Comparison of ENCODE assay signal across 1 cellular context in the genomic region with DNA sequence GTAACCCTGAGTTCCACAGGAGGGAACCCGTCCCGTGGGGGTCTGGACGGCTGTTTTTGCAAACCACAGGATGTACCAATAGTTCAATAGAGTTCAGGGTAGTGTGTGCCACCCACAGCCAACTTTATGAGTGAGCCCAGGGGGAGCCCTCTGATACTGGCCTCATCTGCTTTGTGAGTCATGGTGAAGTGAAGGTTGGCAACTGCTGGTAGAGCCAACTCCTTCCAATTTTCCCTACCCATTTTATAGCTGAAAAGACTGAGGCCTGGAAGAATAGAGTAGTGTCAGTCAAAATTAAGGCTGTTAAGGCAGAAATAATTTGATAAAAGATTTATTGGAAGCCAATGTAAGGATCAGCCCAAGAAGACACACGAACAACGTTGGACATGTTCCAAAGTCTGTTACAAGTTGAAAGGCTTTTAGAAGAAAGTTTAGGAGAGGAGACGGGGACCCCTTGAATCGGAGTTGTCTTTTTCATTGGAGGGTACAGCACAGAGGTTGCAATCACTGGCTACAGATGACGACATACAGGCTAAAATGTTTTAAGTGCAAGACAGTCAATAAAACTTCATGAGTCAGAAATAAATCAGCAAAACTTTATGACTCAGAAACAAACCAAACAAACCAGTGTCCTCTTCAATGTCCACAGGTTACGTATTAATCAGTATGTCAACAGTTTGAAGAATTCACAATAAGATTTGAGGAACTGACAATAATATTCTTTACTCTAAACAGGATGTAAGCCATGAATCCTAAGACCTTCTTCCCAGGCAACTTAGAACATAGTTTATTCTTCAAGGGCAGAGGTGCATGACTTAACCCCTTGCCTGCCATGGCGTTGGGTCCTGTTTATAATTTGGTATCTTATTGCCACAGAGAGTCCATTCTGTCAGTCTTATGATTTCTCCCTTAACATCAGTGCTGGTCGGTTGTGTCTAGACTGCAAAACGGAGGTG.
TF ChIP-seq lines count a peak whose summit lies in the region.

No MANE protein-coding gene starts in this region.

TF ChIP-seq in HepG2, 621 proteins besides CTCF, POLR2A, EP300 and RAD21 (continued from another document and continues in another):
- TF ChIP-seq, protein P1, sequence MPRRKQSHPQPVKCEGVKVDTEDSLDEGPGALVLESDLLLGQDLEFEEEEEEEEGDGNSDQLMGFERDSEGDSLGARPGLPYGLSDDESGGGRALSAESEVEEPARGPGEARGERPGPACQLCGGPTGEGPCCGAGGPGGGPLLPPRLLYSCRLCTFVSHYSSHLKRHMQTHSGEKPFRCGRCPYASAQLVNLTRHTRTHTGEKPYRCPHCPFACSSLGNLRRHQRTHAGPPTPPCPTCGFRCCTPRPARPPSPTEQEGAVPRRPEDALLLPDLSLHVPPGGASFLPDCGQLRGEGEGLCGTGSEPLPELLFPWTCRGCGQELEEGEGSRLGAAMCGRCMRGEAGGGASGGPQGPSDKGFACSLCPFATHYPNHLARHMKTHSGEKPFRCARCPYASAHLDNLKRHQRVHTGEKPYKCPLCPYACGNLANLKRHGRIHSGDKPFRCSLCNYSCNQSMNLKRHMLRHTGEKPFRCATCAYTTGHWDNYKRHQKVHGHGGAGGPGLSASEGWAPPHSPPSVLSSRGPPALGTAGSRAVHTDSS (CRISPR knock-in tag; conservative IDR thresholded peaks at IDR 0.05), result no peak
- TF ChIP-seq SMYD3 (CRISPR knock-in tag; IDR thresholded peaks at IDR 0.05) (no peak), RFXAP (CRISPR knock-in tag; IDR thresholded peaks at IDR 0.05; ENCODE audit: borderline replicate concordance) (no peak), ZNF644 (CRISPR knock-in tag; IDR thresholded peaks at IDR 0.05; ENCODE audit: low read depth) (no peak), ZNF30 (CRISPR knock-in tag; IDR thresholded peaks at IDR 0.05) (no peak), NFYC (CRISPR knock-in tag; IDR thresholded peaks at IDR 0.05) (no peak), LCORL (IDR thresholded peaks at IDR 0.05) (no peak), LCORL (CRISPR knock-in tag; IDR thresholded peaks at IDR 0.05) (no peak), ZNF326 (CRISPR knock-in tag; IDR thresholded peaks at IDR 0.05; ENCODE audit: borderline replicate concordance) (no peak), NFIC (IDR thresholded peaks at IDR 0.05; ENCODE audit: low read length) (0 out of 2 replicates have a peak, but pooled peaks have one; percentile 68), ZBTB7B (CRISPR knock-in tag; IDR thresholded peaks at IDR 0.05) (no peak), NR3C1 (CRISPR knock-in tag; IDR thresholded peaks at IDR 0.05) (no peak), PPARG (CRISPR knock-in tag; conservative IDR thresholded peaks at IDR 0.05) (peak; percentile 71), ZNF879 (CRISPR knock-in tag; IDR thresholded peaks at IDR 0.05) (no peak), BCL6 (CRISPR knock-in tag; IDR thresholded peaks at IDR 0.05) (peak; percentile 54; the same call in 1 of the 2 replicates), ZNF619 (CRISPR knock-in tag; IDR thresholded peaks at IDR 0.05) (no peak), SRF (IDR thresholded peaks at IDR 0.05; ENCODE audit: low read depth, low read length) (no peak), SRSF9 (IDR thresholded peaks at IDR 0.05; ENCODE audit: borderline replicate concordance, insufficient read depth, low read depth, low read length, poor library complexity, severe bottlenecking) (no peak), HOXA9 (CRISPR knock-in tag; IDR thresholded peaks at IDR 0.05; ENCODE audit: borderline replicate concordance) (no peak), RXRA (CRISPR knock-in tag; IDR thresholded peaks at IDR 0.05) (no peak), BHLHE40 (IDR thresholded peaks at IDR 0.05; ENCODE audit: low read length) (no peak), ZNF75D (CRISPR knock-in tag; IDR thresholded peaks at IDR 0.05; ENCODE audit: borderline replicate concordance) (no peak), ZMAT3 (CRISPR knock-in tag; conservative IDR thresholded peaks at IDR 0.05) (no peak), ZNF160 (CRISPR knock-in tag; IDR thresholded peaks at IDR 0.05) (no peak), ZSCAN12 (CRISPR knock-in tag; IDR thresholded peaks at IDR 0.05) (no peak), KDM3A (CRISPR knock-in tag; IDR thresholded peaks at IDR 0.05; ENCODE audit: low read depth) (no peak), ZBTB20 (CRISPR knock-in tag; IDR thresholded peaks at IDR 0.05; ENCODE audit: borderline replicate concordance, low read depth) (no peak), DNMT3B (CRISPR knock-in tag; conservative IDR thresholded peaks at IDR 0.05) (no peak), WIZ (CRISPR knock-in tag; IDR thresholded peaks at IDR 0.05) (no peak), ZZZ3 (CRISPR knock-in tag; IDR thresholded peaks at IDR 0.05; ENCODE audit: borderline replicate concordance) (no peak), NFKB2 (CRISPR knock-in tag; IDR thresholded peaks at IDR 0.05; ENCODE audit: borderline replicate concordance) (0 out of 2 replicates have a peak, but pooled peaks have one; percentile 5), ONECUT2 (CRISPR knock-in tag; IDR thresholded peaks at IDR 0.05) (no peak), ZNF558 (CRISPR knock-in tag; IDR thresholded peaks at IDR 0.05; ENCODE audit: borderline replicate concordance) (no peak), ZNF790 (CRISPR knock-in tag; IDR thresholded peaks at IDR 0.05; ENCODE audit: borderline replicate concordance) (no peak), ZNF546 (CRISPR knock-in tag; conservative IDR thresholded peaks at IDR 0.05) (no peak), MAZ (IDR thresholded peaks at IDR 0.05; ENCODE audit: borderline replicate concordance, low read depth, low read length) (no peak), MAZ (CRISPR knock-in tag; IDR thresholded peaks at IDR 0.05; ENCODE audit: low read depth) (no peak), ATF7 (IDR thresholded peaks at IDR 0.05) (peak; percentile 84), ATF7 (CRISPR knock-in tag; IDR thresholded peaks at IDR 0.05) (no peak), TP53 (CRISPR knock-in tag; conservative IDR thresholded peaks at IDR 0.05) (no peak), HDAC2 (CRISPR knock-in tag; IDR thresholded peaks at IDR 0.05) (no peak)
- TF ChIP-seq, protein P2, sequence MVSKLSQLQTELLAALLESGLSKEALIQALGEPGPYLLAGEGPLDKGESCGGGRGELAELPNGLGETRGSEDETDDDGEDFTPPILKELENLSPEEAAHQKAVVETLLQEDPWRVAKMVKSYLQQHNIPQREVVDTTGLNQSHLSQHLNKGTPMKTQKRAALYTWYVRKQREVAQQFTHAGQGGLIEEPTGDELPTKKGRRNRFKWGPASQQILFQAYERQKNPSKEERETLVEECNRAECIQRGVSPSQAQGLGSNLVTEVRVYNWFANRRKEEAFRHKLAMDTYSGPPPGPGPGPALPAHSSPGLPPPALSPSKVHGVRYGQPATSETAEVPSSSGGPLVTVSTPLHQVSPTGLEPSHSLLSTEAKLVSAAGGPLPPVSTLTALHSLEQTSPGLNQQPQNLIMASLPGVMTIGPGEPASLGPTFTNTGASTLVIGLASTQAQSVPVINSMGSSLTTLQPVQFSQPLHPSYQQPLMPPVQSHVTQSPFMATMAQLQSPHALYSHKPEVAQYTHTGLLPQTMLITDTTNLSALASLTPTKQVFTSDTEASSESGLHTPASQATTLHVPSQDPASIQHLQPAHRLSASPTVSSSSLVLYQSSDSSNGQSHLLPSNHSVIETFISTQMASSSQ (IDR thresholded peaks at IDR 0.05; ENCODE audit: low read depth), result peak; percentile 83
- TF ChIP-seq, protein P2 (CRISPR knock-in tag; IDR thresholded peaks at IDR 0.05; ENCODE audit: borderline replicate concordance), result peak; percentile 49; the same call in 1 of the 2 replicates
- TF ChIP-seq, protein P3, sequence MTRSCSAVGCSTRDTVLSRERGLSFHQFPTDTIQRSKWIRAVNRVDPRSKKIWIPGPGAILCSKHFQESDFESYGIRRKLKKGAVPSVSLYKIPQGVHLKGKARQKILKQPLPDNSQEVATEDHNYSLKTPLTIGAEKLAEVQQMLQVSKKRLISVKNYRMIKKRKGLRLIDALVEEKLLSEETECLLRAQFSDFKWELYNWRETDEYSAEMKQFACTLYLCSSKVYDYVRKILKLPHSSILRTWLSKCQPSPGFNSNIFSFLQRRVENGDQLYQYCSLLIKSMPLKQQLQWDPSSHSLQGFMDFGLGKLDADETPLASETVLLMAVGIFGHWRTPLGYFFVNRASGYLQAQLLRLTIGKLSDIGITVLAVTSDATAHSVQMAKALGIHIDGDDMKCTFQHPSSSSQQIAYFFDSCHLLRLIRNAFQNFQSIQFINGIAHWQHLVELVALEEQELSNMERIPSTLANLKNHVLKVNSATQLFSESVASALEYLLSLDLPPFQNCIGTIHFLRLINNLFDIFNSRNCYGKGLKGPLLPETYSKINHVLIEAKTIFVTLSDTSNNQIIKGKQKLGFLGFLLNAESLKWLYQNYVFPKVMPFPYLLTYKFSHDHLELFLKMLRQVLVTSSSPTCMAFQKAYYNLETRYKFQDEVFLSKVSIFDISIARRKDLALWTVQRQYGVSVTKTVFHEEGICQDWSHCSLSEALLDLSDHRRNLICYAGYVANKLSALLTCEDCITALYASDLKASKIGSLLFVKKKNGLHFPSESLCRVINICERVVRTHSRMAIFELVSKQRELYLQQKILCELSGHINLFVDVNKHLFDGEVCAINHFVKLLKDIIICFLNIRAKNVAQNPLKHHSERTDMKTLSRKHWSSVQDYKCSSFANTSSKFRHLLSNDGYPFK (CRISPR knock-in tag; IDR thresholded peaks at IDR 0.05; ENCODE audit: borderline replicate concordance), result no peak
- TF ChIP-seq, protein P4, sequence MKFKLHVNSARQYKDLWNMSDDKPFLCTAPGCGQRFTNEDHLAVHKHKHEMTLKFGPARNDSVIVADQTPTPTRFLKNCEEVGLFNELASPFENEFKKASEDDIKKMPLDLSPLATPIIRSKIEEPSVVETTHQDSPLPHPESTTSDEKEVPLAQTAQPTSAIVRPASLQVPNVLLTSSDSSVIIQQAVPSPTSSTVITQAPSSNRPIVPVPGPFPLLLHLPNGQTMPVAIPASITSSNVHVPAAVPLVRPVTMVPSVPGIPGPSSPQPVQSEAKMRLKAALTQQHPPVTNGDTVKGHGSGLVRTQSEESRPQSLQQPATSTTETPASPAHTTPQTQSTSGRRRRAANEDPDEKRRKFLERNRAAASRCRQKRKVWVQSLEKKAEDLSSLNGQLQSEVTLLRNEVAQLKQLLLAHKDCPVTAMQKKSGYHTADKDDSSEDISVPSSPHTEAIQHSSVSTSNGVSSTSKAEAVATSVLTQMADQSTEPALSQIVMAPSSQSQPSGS (CRISPR knock-in tag; IDR thresholded peaks at IDR 0.05), result peak; percentile 38; the same call in 1 of the 2 replicates
- TF ChIP-seq, protein P5, sequence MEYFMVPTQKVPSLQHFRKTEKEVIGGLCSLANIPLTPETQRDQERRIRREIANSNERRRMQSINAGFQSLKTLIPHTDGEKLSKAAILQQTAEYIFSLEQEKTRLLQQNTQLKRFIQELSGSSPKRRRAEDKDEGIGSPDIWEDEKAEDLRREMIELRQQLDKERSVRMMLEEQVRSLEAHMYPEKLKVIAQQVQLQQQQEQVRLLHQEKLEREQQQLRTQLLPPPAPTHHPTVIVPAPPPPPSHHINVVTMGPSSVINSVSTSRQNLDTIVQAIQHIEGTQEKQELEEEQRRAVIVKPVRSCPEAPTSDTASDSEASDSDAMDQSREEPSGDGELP (IDR thresholded peaks at IDR 0.05; ENCODE audit: borderline replicate concordance, low read depth), result no peak
- TF ChIP-seq, protein P6, sequence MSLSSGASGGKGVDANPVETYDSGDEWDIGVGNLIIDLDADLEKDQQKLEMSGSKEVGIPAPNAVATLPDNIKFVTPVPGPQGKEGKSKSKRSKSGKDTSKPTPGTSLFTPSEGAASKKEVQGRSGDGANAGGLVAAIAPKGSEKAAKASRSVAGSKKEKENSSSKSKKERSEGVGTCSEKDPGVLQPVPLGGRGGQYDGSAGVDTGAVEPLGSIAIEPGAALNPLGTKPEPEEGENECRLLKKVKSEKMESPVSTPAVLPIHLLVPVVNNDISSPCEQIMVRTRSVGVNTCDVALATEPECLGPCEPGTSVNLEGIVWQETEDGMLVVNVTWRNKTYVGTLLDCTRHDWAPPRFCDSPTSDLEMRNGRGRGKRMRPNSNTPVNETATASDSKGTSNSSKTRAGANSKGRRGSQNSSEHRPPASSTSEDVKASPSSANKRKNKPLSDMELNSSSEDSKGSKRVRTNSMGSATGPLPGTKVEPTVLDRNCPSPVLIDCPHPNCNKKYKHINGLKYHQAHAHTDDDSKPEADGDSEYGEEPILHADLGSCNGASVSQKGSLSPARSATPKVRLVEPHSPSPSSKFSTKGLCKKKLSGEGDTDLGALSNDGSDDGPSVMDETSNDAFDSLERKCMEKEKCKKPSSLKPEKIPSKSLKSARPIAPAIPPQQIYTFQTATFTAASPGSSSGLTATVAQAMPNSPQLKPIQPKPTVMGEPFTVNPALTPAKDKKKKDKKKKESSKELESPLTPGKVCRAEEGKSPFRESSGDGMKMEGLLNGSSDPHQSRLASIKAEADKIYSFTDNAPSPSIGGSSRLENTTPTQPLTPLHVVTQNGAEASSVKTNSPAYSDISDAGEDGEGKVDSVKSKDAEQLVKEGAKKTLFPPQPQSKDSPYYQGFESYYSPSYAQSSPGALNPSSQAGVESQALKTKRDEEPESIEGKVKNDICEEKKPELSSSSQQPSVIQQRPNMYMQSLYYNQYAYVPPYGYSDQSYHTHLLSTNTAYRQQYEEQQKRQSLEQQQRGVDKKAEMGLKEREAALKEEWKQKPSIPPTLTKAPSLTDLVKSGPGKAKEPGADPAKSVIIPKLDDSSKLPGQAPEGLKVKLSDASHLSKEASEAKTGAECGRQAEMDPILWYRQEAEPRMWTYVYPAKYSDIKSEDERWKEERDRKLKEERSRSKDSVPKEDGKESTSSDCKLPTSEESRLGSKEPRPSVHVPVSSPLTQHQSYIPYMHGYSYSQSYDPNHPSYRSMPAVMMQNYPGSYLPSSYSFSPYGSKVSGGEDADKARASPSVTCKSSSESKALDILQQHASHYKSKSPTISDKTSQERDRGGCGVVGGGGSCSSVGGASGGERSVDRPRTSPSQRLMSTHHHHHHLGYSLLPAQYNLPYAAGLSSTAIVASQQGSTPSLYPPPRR (CRISPR knock-in tag; IDR thresholded peaks at IDR 0.05; ENCODE audit: borderline replicate concordance), result peak; percentile 64; the same call in 1 of the 2 replicates
- TF ChIP-seq, protein P7, sequence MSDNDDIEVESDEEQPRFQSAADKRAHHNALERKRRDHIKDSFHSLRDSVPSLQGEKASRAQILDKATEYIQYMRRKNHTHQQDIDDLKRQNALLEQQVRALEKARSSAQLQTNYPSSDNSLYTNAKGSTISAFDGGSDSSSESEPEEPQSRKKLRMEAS (IDR thresholded peaks at IDR 0.05), result no peak
